ENCODE assay signal across 28 cellular contexts in the genomic region with DNA sequence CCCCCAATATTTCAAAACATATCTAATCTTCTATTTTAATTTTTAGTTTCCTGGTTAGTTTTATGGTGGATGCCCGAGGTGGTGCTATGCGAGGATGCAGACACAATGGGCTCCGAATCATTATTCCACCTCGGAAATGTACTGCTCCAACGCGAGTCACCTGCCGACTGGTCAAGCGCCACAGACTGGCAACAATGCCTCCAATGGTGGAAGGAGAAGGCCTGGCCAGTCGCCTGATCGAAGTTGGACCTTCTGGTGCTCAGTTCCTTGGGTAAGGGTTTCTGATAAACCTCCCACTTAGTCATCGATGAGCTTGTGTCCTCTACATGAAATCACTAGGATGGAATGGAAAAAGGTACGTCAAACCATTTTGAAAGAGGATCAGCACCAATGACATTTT.
"Had no signal": no experiment of that assay in that cellular context is flagged by ENCODE, and none has a peak within 500 bp of the region (broad histone marks: within the 10 kb centered on the region; RNA-seq: fewer than 3 reads in every experiment).

No MANE protein-coding gene starts in this region.

- H3K4me1 Mint-ChIP-seq: stimulated activated effector memory CD8-positive, alpha-beta T cell treated with anti-CD3 and anti-CD28 coated beads, Interleukin-12 subunit alpha, Interleukin-12 subunit beta, amount 100 ng/mL, for 72 hours; stimulated activated memory B cell treated with anti-CD40 and anti-IgM and Interleukin-4, amounts not matched to agents 10 μg/mL and 1 μg/mL and 100 μg/mL, for 72 hours; stimulated activated naive B cell treated with anti-CD40 and anti-IgM and Interleukin-4, amounts not matched to agents 10 μg/mL and 1 μg/mL and 100 μg/mL, for 72 hours; stimulated activated naive CD8-positive, alpha-beta T cell treated with anti-CD3 and anti-CD28 coated beads, Interleukin-15, amount 100 ng/mL, for 72 hours had no signal

- H3K36me3 ChIP-seq: thoracic aorta, thyroid gland, transverse colon, upper lobe of left lung, upper lobe of right lung, uterus, vagina had no signal

- DNase-seq: stimulated activated CD4-positive, alpha-beta T cell treated with anti-CD3 and anti-CD28 coated beads, Interleukin-2, amount 100 ng/mL, for 48 hours; stimulated activated CD4-positive, alpha-beta T cell treated with anti-CD3 and anti-CD28 coated beads, Interleukin-4, amount 100 ng/mL, for 1 hour; stimulated activated CD4-positive, alpha-beta T cell treated with anti-CD3 and anti-CD28 coated beads, Interleukin-4, amount 100 ng/mL, for 24 hours; stimulated activated CD4-positive, alpha-beta T cell treated with anti-CD3 and anti-CD28 coated beads, Interleukin-4, amount 100 ng/mL, for 4 hours; stimulated activated CD8-positive, alpha-beta memory T cell treated with anti-CD3 and anti-CD28 coated beads, Interleukin-4, amount 100 ng/mL, for 48 hours; stimulated activated naive B cell treated with anti-CD40 and anti-IgM and Interleukin-4, amounts not matched to agents 10 μg/mL and 1 μg/mL and 100 μg/mL, for 72 hours; stimulated activated naive CD4-positive, alpha-beta T cell; stimulated activated naive CD4-positive, alpha-beta T cell treated with Interleukin-2 at 50 U/mL for 16 hours; stimulated activated naive CD8-positive, alpha-beta T cell treated with anti-CD3 and anti-CD28 coated beads, Interleukin-15, amount 100 ng/mL, for 72 hours; stimulated activated naive CD8-positive, alpha-beta T cell treated with anti-CD3 and anti-CD28 coated beads, Interleukin-15, Interleukin-2, amounts not matched to agents 100 U/mL and 50 U/mL, for 24 hours; stomach; substantia nigra; testis; thyroid gland; tibial artery; transverse colon; trophoblast cell; upper lobe of left lung; upper lobe of right lung; uterus had no signal

- H3K4me3 ChIP-seq: stomach, testis, thoracic aorta, thyroid gland, tibial artery, tibial nerve, transverse colon, upper lobe of left lung, upper lobe of right lung, uterus, vagina had no signal

- H3K27ac Mint-ChIP-seq: stimulated activated effector memory CD8-positive, alpha-beta T cell treated with anti-CD3 and anti-CD28 coated beads, Interleukin-12 subunit alpha, Interleukin-12 subunit beta, amount 100 ng/mL, for 72 hours; stimulated activated memory B cell treated with anti-CD40 and anti-IgM and Interleukin-4, amounts not matched to agents 10 μg/mL and 1 μg/mL and 100 μg/mL, for 72 hours; stimulated activated naive B cell treated with anti-CD40 and anti-IgM and Interleukin-4, amounts not matched to agents 10 μg/mL and 1 μg/mL and 100 μg/mL, for 72 hours; stimulated activated naive CD8-positive, alpha-beta T cell treated with anti-CD3 and anti-CD28 coated beads, Interleukin-15, amount 100 ng/mL, for 72 hours; stimulated activated naive CD8-positive, alpha-beta T cell treated with anti-CD3 and anti-CD28 coated beads, Interleukin-15, Interleukin-2, amounts not matched to agents 100 ng/mL and 50 ng/mL, for 24 hours; type B pancreatic cell had no signal

- FAIRE-seq: urothelium cell line had no signal

- H3K36me3 Mint-ChIP-seq: stimulated activated effector memory CD8-positive, alpha-beta T cell treated with anti-CD3 and anti-CD28 coated beads, Interleukin-12 subunit alpha, Interleukin-12 subunit beta, amount 100 ng/mL, for 72 hours; stimulated activated memory B cell treated with anti-CD40 and anti-IgM and Interleukin-4, amounts not matched to agents 10 μg/mL and 1 μg/mL and 100 μg/mL, for 72 hours; stimulated activated naive B cell treated with anti-CD40 and anti-IgM and Interleukin-4, amounts not matched to agents 10 μg/mL and 1 μg/mL and 100 μg/mL, for 72 hours; type B pancreatic cell had no signal

- H3K27ac ChIP-seq: stomach, testis, thoracic aorta, thyroid gland, tibial artery, tibial nerve, transverse colon, upper lobe of left lung, upper lobe of right lung, uterus, vagina had no signal

- H3K4me3 Mint-ChIP-seq: stimulated activated effector memory CD8-positive, alpha-beta T cell treated with anti-CD3 and anti-CD28 coated beads, Interleukin-12 subunit alpha, Interleukin-12 subunit beta, amount 100 ng/mL, for 72 hours; stimulated activated memory B cell treated with anti-CD40 and anti-IgM and Interleukin-4, amounts not matched to agents 10 μg/mL and 1 μg/mL and 100 μg/mL, for 72 hours; stimulated activated naive B cell treated with anti-CD40 and anti-IgM and Interleukin-4, amounts not matched to agents 10 μg/mL and 1 μg/mL and 100 μg/mL, for 72 hours; stimulated activated naive CD8-positive, alpha-beta T cell treated with anti-CD3 and anti-CD28 coated beads, Interleukin-15, amount 100 ng/mL, for 72 hours; stimulated activated naive CD8-positive, alpha-beta T cell treated with anti-CD3 and anti-CD28 coated beads, Interleukin-15, Interleukin-2, amounts not matched to agents 100 ng/mL and 50 ng/mL, for 24 hours; type B pancreatic cell had no signal

- H3K9me3 ChIP-seq: stomach, testis, thoracic aorta, thyroid gland, tibial artery, tibial nerve, transverse colon, upper lobe of left lung, upper lobe of right lung, uterus, vagina had no signal

- H3K4me1 ChIP-seq: testis, tibial artery, tibial nerve, upper lobe of left lung, upper lobe of right lung, uterus, vagina had no signal

- H3K9me3 Mint-ChIP-seq: stimulated activated effector memory CD8-positive, alpha-beta T cell treated with anti-CD3 and anti-CD28 coated beads, Interleukin-12 subunit alpha, Interleukin-12 subunit beta, amount 100 ng/mL, for 72 hours; stimulated activated memory B cell treated with anti-CD40 and anti-IgM and Interleukin-4, amounts not matched to agents 10 μg/mL and 1 μg/mL and 100 μg/mL, for 72 hours; stimulated activated naive B cell treated with anti-CD40 and anti-IgM and Interleukin-4, amounts not matched to agents 10 μg/mL and 1 μg/mL and 100 μg/mL, for 72 hours; stimulated activated naive CD8-positive, alpha-beta T cell treated with anti-CD3 and anti-CD28 coated beads, Interleukin-15, amount 100 ng/mL, for 72 hours; stimulated activated naive CD8-positive, alpha-beta T cell treated with anti-CD3 and anti-CD28 coated beads, Interleukin-15, Interleukin-2, amounts not matched to agents 100 ng/mL and 50 ng/mL, for 24 hours; type B pancreatic cell had no signal

- H3K27me3 ChIP-seq: stomach, testis, thyroid gland, tibial artery, tibial nerve, transverse colon, upper lobe of left lung, upper lobe of right lung, uterus, vagina had no signal

- ATAC-seq: stimulated activated effector memory CD8-positive, alpha-beta T cell treated with anti-CD3 and anti-CD28 coated beads, Interleukin-12 subunit alpha, Interleukin-12 subunit beta, amount 100 ng/mL, for 72 hours; stimulated activated memory B cell treated with anti-CD40 and anti-IgM and Interleukin-4, amounts not matched to agents 10 μg/mL and 1 μg/mL and 100 μg/mL, for 72 hours; stimulated activated naive B cell treated with anti-CD40 and anti-IgM and Interleukin-4, amounts not matched to agents 10 μg/mL and 1 μg/mL and 100 μg/mL, for 72 hours; stimulated activated naive CD8-positive, alpha-beta T cell treated with anti-CD3 and anti-CD28 coated beads, Interleukin-15, amount 100 ng/mL, for 72 hours; stimulated activated naive CD8-positive, alpha-beta T cell treated with anti-CD3 and anti-CD28 coated beads, Interleukin-15, Interleukin-2, amounts not matched to agents 100 U/mL and 50 U/mL, for 24 hours; upper lobe of right lung had no signal

- H3K27me3 Mint-ChIP-seq: stimulated activated memory B cell treated with anti-CD40 and anti-IgM and Interleukin-4, amounts not matched to agents 10 μg/mL and 1 μg/mL and 100 μg/mL, for 72 hours; type B pancreatic cell had no signal
